Comparison of ENCODE assay signal across 11 cellular contexts in the genomic region with DNA sequence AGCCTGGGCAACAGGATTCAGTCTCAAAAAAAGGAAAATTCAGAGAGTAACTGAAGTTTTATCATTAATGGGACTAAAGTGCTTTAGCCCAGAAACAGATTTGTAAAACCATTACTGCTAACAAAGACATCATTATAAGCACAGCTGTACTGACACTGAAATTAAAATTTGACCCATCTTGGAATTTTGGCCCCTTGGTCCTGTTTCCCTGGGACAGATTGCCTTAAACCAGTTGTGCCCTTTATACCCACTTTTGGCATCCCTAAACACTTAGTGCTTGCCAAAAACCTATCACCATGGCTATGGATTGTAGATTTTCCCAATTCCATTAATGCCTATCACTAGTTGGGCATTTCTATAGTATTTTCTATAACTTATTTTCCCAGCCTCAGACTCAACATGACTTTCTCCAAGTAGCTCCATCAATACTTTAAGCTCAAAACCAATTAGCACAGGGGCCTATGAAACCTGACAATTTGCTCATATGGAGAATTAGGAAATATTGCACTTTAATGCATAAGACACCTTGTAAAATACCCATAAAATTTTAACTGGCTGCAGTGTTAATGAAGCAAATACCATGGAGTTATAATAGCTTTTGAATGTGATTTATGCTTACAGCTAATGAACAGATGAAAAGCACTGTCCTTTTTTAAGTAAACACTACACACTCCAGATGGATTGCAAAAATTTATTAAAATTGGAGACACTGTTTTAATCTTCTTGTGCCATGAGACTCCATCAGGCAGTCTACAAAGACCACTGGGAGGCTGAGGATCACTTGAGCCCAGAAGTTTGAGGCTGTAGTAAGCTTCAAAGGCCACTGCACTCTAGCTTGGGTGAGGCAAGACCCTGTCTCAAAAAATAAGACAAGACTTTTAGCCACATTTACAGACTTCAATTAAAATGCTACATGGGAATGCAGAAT. TPM values are rescaled to one million over a fixed set of nuclear protein-coding genes. Genes with fewer than 3 reads are reported as not detected.
DNase-seq lines count a peak whose midpoint lies in the region; ATAC-seq and TF ChIP-seq lines count a peak whose summit lies in the region.
"Had no signal": no experiment of that assay in that cellular context is flagged by ENCODE, and none has a peak within 500 bp of the region (broad histone marks: within the 10 kb centered on the region; RNA-seq: fewer than 3 reads in every experiment).

No MANE protein-coding gene starts in this region.

- H3K27me3 Mint-ChIP-seq in activated T-cell treated with anti-CD3 and anti-CD28 coated beads, Interleukin-2, amount 50 U/mL, for 24 hours, result no peaks in the 10 kb centered on the region
- no peaks in the 10 kb centered on the region for H3K27me3 Mint-ChIP-seq in progenitor cell of endocrine pancreas

- peaks cover 84% of the 10 kb centered on the region for H3K36me3 Mint-ChIP-seq in activated T-cell treated with anti-CD3 and anti-CD28 coated beads, Interleukin-2, amount 50 U/mL, for 24 hours (ENCODE audit: low read depth)
- peaks cover 41% of the 10 kb centered on the region for H3K36me3 Mint-ChIP-seq in progenitor cell of endocrine pancreas (ENCODE audit: insufficient read depth)

- peak overlapping the region; percentile 97 for H3K4me3 Mint-ChIP-seq in activated T-cell treated with anti-CD3 and anti-CD28 coated beads, Interleukin-2, amount 50 U/mL, for 24 hours
- peak overlapping the region; percentile 47 for H3K4me3 Mint-ChIP-seq in progenitor cell of endocrine pancreas (ENCODE audit: low read depth)

- peaks cover 51% of the 10 kb centered on the region for H4K20me1 ChIP-seq in Loucy (ENCODE audit: insufficient read depth, low read length, poor library complexity, severe bottlenecking)

- ATAC-seq in sciatic nerve, result no peak
- no peak for ATAC-seq in HG03159 (IDR thresholded peaks at IDR 0.05; ENCODE audit: unreplicated experiment)
- ATAC-seq: heart right ventricle had no signal

- peaks cover 33% of the 10 kb centered on the region for H3K4me1 Mint-ChIP-seq in activated T-cell treated with anti-CD3 and anti-CD28 coated beads, Interleukin-2, amount 50 U/mL, for 24 hours (ENCODE audit: low read depth)
- peaks cover 26% of the 10 kb centered on the region for H3K4me1 Mint-ChIP-seq in progenitor cell of endocrine pancreas (ENCODE audit: low read depth)

- H3K79me2 ChIP-seq in Loucy (ENCODE audit: insufficient read depth, low read length), result peaks cover 51% of the 10 kb centered on the region

- H3K9me3 Mint-ChIP-seq in activated T-cell treated with anti-CD3 and anti-CD28 coated beads, Interleukin-2, amount 50 U/mL, for 24 hours, result no peaks in the 10 kb centered on the region
- no peaks in the 10 kb centered on the region for H3K9me3 Mint-ChIP-seq in progenitor cell of endocrine pancreas (ENCODE audit: low read depth)

- H3K9me3 ChIP-seq in Loucy (ENCODE audit: insufficient read depth, low read depth, low read length) (no peaks in the 10 kb centered on the region), adipocyte (ENCODE audit: control insufficient read depth, low read length) (no peaks in the 10 kb centered on the region)
- H3K9me3 ChIP-seq: BE2C, heart right ventricle had no signal

- peaks cover 13% of the 10 kb centered on the region; the same call in 1 of the 2 replicates for H3F3A ChIP-seq in Loucy (ENCODE audit: low read depth)

- peak overlapping the region; percentile 100 for H3K27ac Mint-ChIP-seq in activated T-cell treated with anti-CD3 and anti-CD28 coated beads, Interleukin-2, amount 50 U/mL, for 24 hours
- peak overlapping the region; percentile 91 for H3K27ac Mint-ChIP-seq in progenitor cell of endocrine pancreas

- no peak overlapping the region for H2AFZ ChIP-seq in Loucy (ENCODE audit: low read length)

- H3K4me3 ChIP-seq in Loucy (ENCODE audit: low read length, poor library complexity, severe bottlenecking) (peak overlapping the region; percentile 92), adipocyte (ENCODE audit: low read length) (peak overlapping the region; percentile 100)
- H3K4me3 ChIP-seq: heart right ventricle had no signal

- peak overlapping the region; percentile 29 for H3K9ac ChIP-seq in Loucy (ENCODE audit: low read depth, low read length, poor library complexity, severe bottlenecking)
- peak overlapping the region; percentile 39 for H3K9ac ChIP-seq in adipocyte (ENCODE audit: low read length)

- H3K4me1 ChIP-seq in Loucy (ENCODE audit: insufficient read depth, low read length, poor library complexity, severe bottlenecking) (peaks cover 33% of the 10 kb centered on the region), adipocyte (ENCODE audit: control insufficient read depth, insufficient read depth, low read length) (peaks cover 34% of the 10 kb centered on the region)
- H3K4me1 ChIP-seq: BE2C had no signal

- intact Hi-C loops in sciatic nerve (cut with DNase I), result no loop called here

- peak overlapping the region; percentile 92 for H3K4me2 ChIP-seq in Loucy (ENCODE audit: low read depth, low read length, poor library complexity, severe bottlenecking)

- TF ChIP-seq CTCF in Loucy (conservative IDR thresholded peaks at IDR 0.05; ENCODE audit: low read length), result no peak
- no peak for TF ChIP-seq CTCF in progenitor cell of endocrine pancreas (IDR thresholded peaks at IDR 0.05; ENCODE audit: unreplicated experiment)

- no peaks in the 10 kb centered on the region for H3K9me2 ChIP-seq in Loucy (replicated peaks; ENCODE audit: low read depth, low read length)

- H3K36me3 ChIP-seq in Loucy (ENCODE audit: insufficient read depth, low read length) (peaks cover 47% of the 10 kb centered on the region), adipocyte (ENCODE audit: control insufficient read depth, insufficient read depth, low read length, severe bottlenecking) (peaks cover 60% of the 10 kb centered on the region)

- H3K27me3 ChIP-seq in Loucy (ENCODE audit: insufficient read depth, low read length, poor library complexity, severe bottlenecking), result peaks cover 8% of the 10 kb centered on the region
- H3K27me3 ChIP-seq in adipocyte (replicated peaks; ENCODE audit: control insufficient read depth, insufficient read depth, low read length), result no peaks in the 10 kb centered on the region
- H3K27me3 ChIP-seq: BE2C, heart right ventricle had no signal

- no peak for DNase-seq in activated T-cell treated with anti-CD3 and anti-CD28 coated beads, Interleukin-2, amount 50 U/mL, for 24 hours
- DNase-seq in activated T-cell treated with anti-CD3 and anti-CD28 coated beads, Interleukin-2, amount 50 U/mL, for 48 hours, result no peak
- no peak for DNase-seq in adipocyte (ENCODE audit: low read depth)
- DNase-seq in progenitor cell of endocrine pancreas (ENCODE audit: low spot score, unreplicated experiment), result no peak
- DNase-seq in sciatic nerve (ENCODE audit: low spot score), result no peak
- no peak for DNase-seq in MV-4-11 (lab: John Stamatoyannopoulos, UW)
- DNase-seq: BE2C, heart right ventricle had no signal

RNA-seq across cellular contexts. Expression of gene GAS5, which starts 4.3 kb away (rescaled TPM):
- total RNA-seq in progenitor cell of endocrine pancreas, result 352 and 423 TPM in 2 replicates
- total RNA-seq in sciatic nerve, result 340 TPM

RNA-seq across cellular contexts. Expression of gene ZBTB37, which starts 4.7 kb away (rescaled TPM):
- 12.2 and 14.3 TPM in 2 replicates for total RNA-seq in progenitor cell of endocrine pancreas
- total RNA-seq in sciatic nerve, result 26.5 TPM

RNA-seq across cellular contexts. Expression of gene CENPL, which starts 38.8 kb away (rescaled TPM):
- 11.6 and 12.0 TPM in 2 replicates for total RNA-seq in progenitor cell of endocrine pancreas
- total RNA-seq in sciatic nerve, result 6.2 TPM

RNA-seq across cellular contexts. Expression of gene DARS2, which starts 39.0 kb away (rescaled TPM):
- total RNA-seq in progenitor cell of endocrine pancreas, result 20.2 and 21.1 TPM in 2 replicates
- 10.2 TPM for total RNA-seq in sciatic nerve

RNA-seq across cellular contexts. Expression of gene SERPINC1, which starts 53.6 kb away (rescaled TPM):
- total RNA-seq in progenitor cell of endocrine pancreas, result 0.31 TPM in 1 of 2 replicates, not detected in the other
- total RNA-seq in sciatic nerve, result not detected
- total RNA-seq: LHCN-M2 had no signal
